8 cellular contexts compared by ENCODE assay signal in the genomic region with DNA sequence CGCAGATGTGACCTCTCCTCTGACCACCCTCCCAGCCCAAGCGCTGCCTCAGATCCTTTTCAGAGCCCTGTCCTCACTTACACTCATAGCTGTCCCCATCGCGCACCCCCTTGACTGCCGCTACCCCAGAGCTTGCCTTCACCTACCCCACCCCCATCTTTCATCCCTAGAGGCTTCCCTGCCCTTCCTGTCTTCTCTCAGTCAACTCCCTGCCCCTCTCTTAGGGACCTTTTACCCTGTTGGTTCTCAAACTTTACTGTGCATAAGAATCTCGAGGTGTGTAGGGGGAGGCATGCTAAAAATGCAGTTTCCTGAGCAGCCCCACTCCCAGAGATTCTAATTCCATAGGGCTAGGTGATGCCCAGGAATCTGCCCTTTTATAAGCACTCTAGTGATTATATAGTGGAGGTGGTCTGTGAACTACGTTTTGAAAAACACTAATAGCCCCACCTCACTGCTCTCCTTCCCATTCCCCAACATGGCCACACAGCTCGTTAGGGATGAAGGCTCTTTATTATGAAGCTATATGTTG. TPM values are rescaled to one million over a fixed set of nuclear protein-coding genes. Genes with fewer than 3 reads are reported as not detected.
DNase-seq lines count a peak whose midpoint lies in the region; ATAC-seq and TF ChIP-seq lines count a peak whose summit lies in the region.

No MANE protein-coding gene starts in this region.

- ATAC-seq in Right ventricle myocardium inferior: no peak
- peak; percentile 40 for ATAC-seq in activated CD8-positive, alpha-beta T cell treated with anti-CD3 and anti-CD28 coated beads for 36 hours
- ATAC-seq in HG02571 (IDR thresholded peaks at IDR 0.05; ENCODE audit: unreplicated experiment): no peak

- TF ChIP-seq CTCF in right atrium auricular region (IDR thresholded peaks at IDR 0.05): no peak
- no peak for TF ChIP-seq CTCF in activated CD8-positive, alpha-beta T cell treated with anti-CD3 and anti-CD28 coated beads for 36 hours (IDR thresholded peaks at IDR 0.05)

- peak overlapping the region; percentile 100 for H3K27ac Mint-ChIP-seq in activated CD8-positive, alpha-beta T cell treated with anti-CD3 and anti-CD28 coated beads for 36 hours

- peak overlapping the region; percentile 99 for H3K4me3 Mint-ChIP-seq in activated CD8-positive, alpha-beta T cell treated with anti-CD3 and anti-CD28 coated beads for 36 hours

- H3K4me1 ChIP-seq in right atrium auricular region: peaks cover 0 to 34% of the 10 kb centered on the region in 2 donors

- no peak for DNase-seq in right atrium auricular region (ENCODE audit: low spot score)
- no peak for DNase-seq in Right ventricle myocardium inferior (ENCODE audit: missing footprints)
- DNase-seq in activated CD8-positive, alpha-beta T cell treated with anti-CD3 and anti-CD28 coated beads for 36 hours: no peak
- peak in 7 of 49 donors; percentile 25 to 52 (median 33) for DNase-seq in substantia nigra (lab: John Stamatoyannopoulos, UW)
- no peak for DNase-seq in SHP77 (lab: John Stamatoyannopoulos, UW)
- no peak for DNase-seq in NCI-H1092 treated with DMSO at 0.1 percent for 48 hours (lab: John Stamatoyannopoulos, UW)

- intact Hi-C loops in Right ventricle myocardium inferior (cut with DNase I): no loop called here
- intact Hi-C loops in activated CD8-positive, alpha-beta T cell treated with anti-CD3 and anti-CD28 coated beads for 36 hours (cut with micrococcal nuclease): no loop called here

- CTCF ChIA-PET in activated CD8-positive, alpha-beta T cell treated with anti-CD3 and anti-CD28 coated beads for 36 hours (lab: Charles Lee): interaction anchor here (1.0 to 1.3 kb wide), 4 partner anchors 8 to 257 kb away, joined by 3 to 6 read pairs (median 5); no protein-coding TSS in a partner anchor

- no peaks in the 10 kb centered on the region for H3K9me3 ChIP-seq in right atrium auricular region
- H3K9me3 ChIP-seq in iPS-18c (ENCODE audit: control insufficient read depth, insufficient read depth, low read length): no peaks in the 10 kb centered on the region

- peak overlapping the region; percentile 90 to 99 for H3K4me3 ChIP-seq in right atrium auricular region
- H3K4me3 ChIP-seq in iPS-18c (ENCODE audit: insufficient read depth, low read depth, low read length): peak overlapping the region; percentile 100

- H3K36me3 Mint-ChIP-seq in activated CD8-positive, alpha-beta T cell treated with anti-CD3 and anti-CD28 coated beads for 36 hours (ENCODE audit: low read depth): peaks cover 17% of the 10 kb centered on the region

- H3K36me3 ChIP-seq in right atrium auricular region: no peaks in the 10 kb centered on the region

- no peaks in the 10 kb centered on the region for H3K27me3 Mint-ChIP-seq in activated CD8-positive, alpha-beta T cell treated with anti-CD3 and anti-CD28 coated beads for 36 hours

- H3K27ac ChIP-seq in right atrium auricular region: peak overlapping the region; percentile 97 to 99
- peak overlapping the region; percentile 99 for H3K27ac ChIP-seq in substantia nigra (ENCODE audit: low read depth, low read length, poor library complexity, severe bottlenecking)

- H3K9me3 Mint-ChIP-seq in activated CD8-positive, alpha-beta T cell treated with anti-CD3 and anti-CD28 coated beads for 36 hours: no peaks in the 10 kb centered on the region

- H3K4me1 Mint-ChIP-seq in activated CD8-positive, alpha-beta T cell treated with anti-CD3 and anti-CD28 coated beads for 36 hours (ENCODE audit: low read depth): peaks cover 44% of the 10 kb centered on the region

- H3K27me3 ChIP-seq in right atrium auricular region: no peaks in the 10 kb centered on the region

- POLR2A ChIA-PET in activated CD8-positive, alpha-beta T cell treated with anti-CD3 and anti-CD28 coated beads for 36 hours (lab: Charles Lee): interaction anchor here (0.7 to 1.4 kb wide), 6 partner anchors 8 to 200 kb away, joined by 3 to 4 read pairs (median 3); no protein-coding TSS in a partner anchor

RNA-seq across cellular contexts. Expression of a gene that starts 0.7 kb away (rescaled TPM):
- 10 to 100 TPM; 28.5 to 30.6 TPM for total RNA-seq in right atrium auricular region
- 25.3 TPM for total RNA-seq in Right ventricle myocardium inferior
- 10 to 100 TPM; 36.5 to 39.5 TPM for total RNA-seq in activated CD8-positive, alpha-beta T cell treated with anti-CD3 and anti-CD28 coated beads for 36 hours

RNA-seq across cellular contexts. Expression of a gene that starts 58.2 kb away (rescaled TPM):
- 1 to 10 TPM; 2.3 to 9.2 TPM for total RNA-seq in right atrium auricular region
- total RNA-seq in Right ventricle myocardium inferior: 7.0 TPM
- not detected for total RNA-seq in activated CD8-positive, alpha-beta T cell treated with anti-CD3 and anti-CD28 coated beads for 36 hours
